ENCODE assay signal across 20 cellular contexts in the genomic region with DNA sequence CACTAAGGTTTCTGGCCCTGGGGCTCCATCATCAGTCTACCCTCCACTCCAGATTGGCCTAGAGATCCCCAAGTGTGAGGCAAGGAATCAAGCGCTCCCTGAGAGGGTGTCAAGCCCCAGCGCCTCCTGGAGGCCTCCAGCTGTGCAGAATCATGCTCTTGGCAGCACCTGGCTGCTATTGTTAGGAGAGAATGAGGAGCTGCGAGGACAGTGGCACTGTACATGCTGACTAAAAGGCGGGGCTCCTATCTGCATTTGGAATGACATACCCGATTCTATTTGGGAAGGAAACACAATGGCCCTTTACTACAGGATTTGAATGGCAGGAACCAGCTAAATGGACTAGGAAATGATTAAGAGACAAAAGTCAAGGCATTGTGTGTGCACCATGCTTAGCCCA.
DNase-seq lines count a peak whose midpoint lies in the region; ATAC-seq and TF ChIP-seq lines count a peak whose summit lies in the region.
"Had no signal": no experiment of that assay in that cellular context is flagged by ENCODE, and none has a peak within 500 bp of the region (broad histone marks: within the 10 kb centered on the region; RNA-seq: fewer than 3 reads in every experiment).

No MANE protein-coding gene starts in this region.

- TF ChIP-seq CTCF in heart left ventricle (IDR thresholded peaks at IDR 0.05) (peak in 5 of 12 donors; percentile 5 to 30 (median 26)), suprapubic skin (IDR thresholded peaks at IDR 0.05) (no peak)

- H3K27ac ChIP-seq in heart left ventricle (no peak overlapping the region), aorta (ENCODE audit: low read depth in 1 of 2, low read length in 2 of 2) (no peak overlapping the region), suprapubic skin (no peak overlapping the region)
- H3K27ac ChIP-seq: ascending aorta, parathyroid adenoma, stomach, WERI-Rb-1 had no signal

- TF ChIP-seq POLR2A in heart left ventricle (IDR thresholded peaks at IDR 0.05) (no peak), suprapubic skin (IDR thresholded peaks at IDR 0.05) (no peak)

- H3K9me3 ChIP-seq in heart left ventricle (peaks cover 0 to 5% (median 0%) of the 10 kb centered on the region in 12 donors), aorta (ENCODE audit: control insufficient read depth, low read length) (peaks cover 3% of the 10 kb centered on the region), suprapubic skin (no peaks in the 10 kb centered on the region)
- H3K9me3 ChIP-seq: ascending aorta, stomach had no signal

- ATAC-seq in heart left ventricle (peak; percentile 79 to 90 (median 84)), left ventricle myocardium superior (peak; percentile 88), aorta (ENCODE audit: low FRiP score) (no peak), GM19452 (IDR thresholded peaks at IDR 0.05; ENCODE audit: unreplicated experiment) (no peak)

- H3K4me1 ChIP-seq in heart left ventricle, result peaks cover 0 to 10% (median 0%) of the 10 kb centered on the region in 12 donors
- H3K4me1 ChIP-seq in aorta (ENCODE audit: control insufficient read depth in 1 of 2, insufficient read depth in 2 of 2, low read length in 2 of 2), result no peaks in the 10 kb centered on the region
- no peaks in the 10 kb centered on the region for H3K4me1 ChIP-seq in suprapubic skin
- H3K4me1 ChIP-seq: ascending aorta, parathyroid adenoma, stomach had no signal

- intact Hi-C loops in heart left ventricle (cut with DNase I) (no loop called here), cardiac septum (cut with DNase I) (no loop called here), left ventricle myocardium superior (cut with micrococcal nuclease) (no loop called here), aorta (cut with DNase I) (no loop called here)

- TF ChIP-seq EP300 in suprapubic skin (IDR thresholded peaks at IDR 0.05), result no peak

- H3K27me3 ChIP-seq in heart left ventricle, result no peaks in the 10 kb centered on the region
- H3K27me3 ChIP-seq in aorta (ENCODE audit: control insufficient read depth in 1 of 2, insufficient read depth in 2 of 2, low read length in 1 of 2), result no peaks in the 10 kb centered on the region
- no peaks in the 10 kb centered on the region for H3K27me3 ChIP-seq in suprapubic skin
- H3K27me3 ChIP-seq: ascending aorta, stomach had no signal

- DNase-seq in heart left ventricle, result peak in 3 of 5 donors; percentile 12 to 56 (median 42)
- no peak for DNase-seq in cardiac septum (ENCODE audit: low spot score)
- DNase-seq in amygdala (lab: John Stamatoyannopoulos, UW), result peak in 32 of 56 donors; percentile 10 to 77 (median 46)
- no peak for DNase-seq in left ventricle myocardium superior
- DNase-seq in aorta, result no peak
- DNase-seq in suprapubic skin (ENCODE audit: low spot score in 2 of 2), result no peak
- no peak for DNase-seq in NCI-H2029 treated with DMSO at 0.1 percent for 48 hours (lab: John Stamatoyannopoulos, UW)
- DNase-seq: activated CD4-positive, alpha-beta T cell treated with anti-CD3 and anti-CD28 coated beads, Interleukin-2, amount 50 U/mL, for 48 hours; activated naive CD4-positive, alpha-beta T cell; CD8-positive, alpha-beta memory T cell; foreskin melanocyte; IMR-90; NCI-H2171; SHP77; stomach; T-helper 1 cell; WERI-Rb-1 had no signal

- 52 to 72% (median 54%) methylated on average over 5 of the region's 5 CpGs for WGBS in heart left ventricle, 4 donors
- 91 to 93% methylated on average over 5 of the region's 5 CpGs for WGBS in aorta, 2 donors
- WGBS in suprapubic skin, result 76% methylated on average over 5 of the region's 5 CpGs

- H3K4me3 ChIP-seq in heart left ventricle, result no peak overlapping the region
- H3K4me3 ChIP-seq in aorta (ENCODE audit: low read length in 2 of 2), result no peak overlapping the region
- no peak overlapping the region for H3K4me3 ChIP-seq in suprapubic skin
- H3K4me3 ChIP-seq: ascending aorta, stomach had no signal

- H3K36me3 ChIP-seq in heart left ventricle (no peaks in the 10 kb centered on the region), aorta (ENCODE audit: control insufficient read depth in 1 of 2, insufficient read depth in 2 of 2, low read length in 1 of 2) (no peaks in the 10 kb centered on the region), suprapubic skin (no peaks in the 10 kb centered on the region)
- H3K36me3 ChIP-seq: ascending aorta, stomach, WERI-Rb-1 had no signal

Comparison
In these comparisons a context has a peak if more than half of its experiments do, and no peak if none do; other contexts are left out.
1. DNase-seq: peak in heart left ventricle (3 of 5) and amygdala (32 of 56); none in cardiac septum (single experiment), left ventricle myocardium superior (single experiment), aorta (0 of 2), suprapubic skin (0 of 2) and NCI-H2029 treated with DMSO at 0.1 percent for 48 hours (single experiment).
2. ATAC-seq: peak in heart left ventricle (4 of 4) and left ventricle myocardium superior (single experiment); none in aorta (single experiment) and GM19452 (single experiment).